Comparison of ENCODE assay signal across 22 cellular contexts in the genomic region with DNA sequence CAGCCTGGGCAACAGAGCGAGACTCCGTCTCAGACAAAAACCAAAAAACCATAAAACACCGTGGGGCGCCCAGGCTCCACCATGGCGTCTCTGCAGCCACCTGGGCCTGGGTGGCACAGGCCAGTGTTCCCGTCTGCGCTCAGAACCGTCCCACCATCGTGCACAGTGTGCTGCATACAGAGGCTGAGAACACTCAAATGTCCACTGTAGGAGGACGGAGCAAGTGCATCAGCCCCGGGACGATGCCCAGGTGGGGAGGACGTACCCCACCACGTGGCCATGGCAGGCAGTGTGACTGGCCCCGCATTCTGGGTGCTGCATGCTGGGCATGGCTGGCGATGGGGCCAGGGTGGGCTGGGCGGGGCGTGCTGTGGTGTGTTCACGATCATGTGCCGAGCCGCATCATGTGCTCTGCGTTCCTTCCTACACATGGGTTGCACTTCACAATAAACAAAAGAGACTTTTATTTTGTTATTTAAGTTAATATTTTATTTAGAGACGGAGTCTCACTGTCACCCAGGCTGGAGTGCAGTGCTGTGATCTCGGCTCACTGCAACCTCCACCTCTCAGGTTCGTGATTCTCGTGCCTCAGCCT. TPM values are rescaled to one million over a fixed set of nuclear protein-coding genes. Genes with fewer than 3 reads are reported as not detected.
"Had no signal": no experiment of that assay in that cellular context is flagged by ENCODE, and none has a peak within 500 bp of the region (broad histone marks: within the 10 kb centered on the region; RNA-seq: fewer than 3 reads in every experiment).

No MANE protein-coding gene starts in this region.

- H3K4me3 ChIP-seq: adrenal gland, gastroesophageal sphincter, skin epidermis had no signal

- H3K9me3 Mint-ChIP-seq: activated naive CD4-positive, alpha-beta T cell treated with anti-CD3 and anti-CD28 coated beads, Interleukin-2, amount 50 U/mL, for 24 hours; mesothelial cell of epicardium; nephron; stimulated activated naive CD8-positive, alpha-beta T cell treated with anti-CD3 and anti-CD28 coated beads, Interleukin-15, amount 100 ng/mL, for 72 hours; type B pancreatic cell had no signal

- H3K4me3 Mint-ChIP-seq: activated naive CD4-positive, alpha-beta T cell treated with anti-CD3 and anti-CD28 coated beads, Interleukin-2, amount 50 U/mL, for 24 hours; mesothelial cell of epicardium; nephron; stimulated activated naive CD8-positive, alpha-beta T cell treated with anti-CD3 and anti-CD28 coated beads, Interleukin-15, amount 100 ng/mL, for 72 hours; type B pancreatic cell had no signal

- FAIRE-seq: astrocyte had no signal

- H3K27me3 Mint-ChIP-seq: activated naive CD4-positive, alpha-beta T cell treated with anti-CD3 and anti-CD28 coated beads, Interleukin-2, amount 50 U/mL, for 24 hours; stimulated activated naive CD8-positive, alpha-beta T cell treated with anti-CD3 and anti-CD28 coated beads, Interleukin-15, amount 100 ng/mL, for 72 hours; type B pancreatic cell had no signal

- DNase-seq: activated CD8-positive, alpha-beta memory T cell treated with anti-CD3 and anti-CD28 coated beads for 24 hours; activated CD8-positive, alpha-beta memory T cell treated with anti-CD3 and anti-CD28 coated beads, Interleukin-2, amount 50 U/mL, for 48 hours; activated effector memory CD4-positive, alpha-beta T cell treated with Interleukin-2 at 50 U/mL for 16 hours; activated T-cell treated with anti-CD3 and anti-CD28 coated beads, Interleukin-2, amount 50 U/mL, for 48 hours; effector CD4-positive, alpha-beta T cell; retina; stimulated activated CD4-positive, alpha-beta T cell treated with anti-CD3 and anti-CD28 coated beads, Interleukin-15, amount 100 ng/mL, for 24 hours; stimulated activated CD4-positive, alpha-beta T cell treated with anti-CD3 and anti-CD28 coated beads, Interleukin-2, amount 100 ng/mL, for 48 hours; stimulated activated naive CD8-positive, alpha-beta T cell treated with anti-CD3 and anti-CD28 coated beads, Interleukin-15, amount 100 ng/mL, for 72 hours had no signal

- H3K27ac ChIP-seq: adrenal gland, gastroesophageal sphincter, skin epidermis had no signal

- H3K36me3 ChIP-seq: adrenal gland had no signal

- H3K9me3 ChIP-seq: adrenal gland, gastroesophageal sphincter had no signal

- H3K36me3 Mint-ChIP-seq: activated naive CD4-positive, alpha-beta T cell treated with anti-CD3 and anti-CD28 coated beads, Interleukin-2, amount 50 U/mL, for 24 hours; type B pancreatic cell had no signal

- H3K4me1 Mint-ChIP-seq: mesothelial cell of epicardium had no signal

- H3K27ac Mint-ChIP-seq: activated naive CD4-positive, alpha-beta T cell treated with anti-CD3 and anti-CD28 coated beads, Interleukin-2, amount 50 U/mL, for 24 hours; mesothelial cell of epicardium; type B pancreatic cell had no signal

- H3K27me3 ChIP-seq: adrenal gland, gastroesophageal sphincter had no signal

- ATAC-seq: activated CD4-positive, CD25-positive, alpha-beta regulatory T cell treated with anti-CD3 and anti-CD28 coated beads, Interleukin-2, amount 50 U/mL, for 24 hours; esophagus mucosa; gastroesophageal sphincter; left colon; stimulated activated naive CD8-positive, alpha-beta T cell treated with anti-CD3 and anti-CD28 coated beads, Interleukin-15, amount 100 ng/mL, for 72 hours had no signal

RNA-seq across cellular contexts. Expression of a gene that starts 56.0 kb away (rescaled TPM):
- total RNA-seq: bronchial epithelial cell, esophagus mucosa, temporal lobe had no signal
